Comparison of ENCODE assay signal across 18 cellular contexts in the genomic region with DNA sequence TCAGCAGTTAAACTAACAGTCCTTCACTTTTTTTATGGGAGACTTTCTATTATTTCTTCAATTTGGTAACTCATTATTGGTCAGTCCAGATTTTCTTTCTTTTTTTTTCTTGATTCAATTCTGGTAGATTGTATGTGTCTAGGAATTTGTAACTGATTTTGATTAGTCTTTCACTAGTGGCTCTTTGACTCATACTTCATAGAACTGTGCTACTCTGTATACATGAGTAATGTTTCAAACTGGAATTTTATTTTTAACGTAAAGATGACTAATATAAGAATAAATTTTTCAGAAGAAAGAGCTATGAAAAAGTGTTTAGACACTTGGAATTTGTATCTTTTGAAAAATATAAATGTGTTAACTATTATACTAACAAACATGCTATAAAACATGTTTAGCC.
"Had no signal": no experiment of that assay in that cellular context is flagged by ENCODE, and none has a peak within 500 bp of the region (broad histone marks: within the 10 kb centered on the region; RNA-seq: fewer than 3 reads in every experiment).

No MANE protein-coding gene starts in this region.

- ATAC-seq: effector memory CD8-positive, alpha-beta T cell; gastrocnemius medialis; heart right ventricle; left cardiac atrium; left lung; left ventricle myocardium superior; lower lobe of right lung; mucosa of descending colon had no signal

- H3K9me3 ChIP-seq: gastrocnemius medialis had no signal

- H3K4me1 ChIP-seq: esophagus muscularis mucosa, gastrocnemius medialis, heart right ventricle, left lung, lower lobe of right lung had no signal

- H3K27ac ChIP-seq: coronary artery, esophagus muscularis mucosa, gastrocnemius medialis, heart right ventricle, left lung, lower lobe of right lung had no signal

- H3K4me3 ChIP-seq: coronary artery, esophagus muscularis mucosa, gastrocnemius medialis, heart right ventricle, left lung, lower lobe of right lung, mucosa of descending colon had no signal

- H3K36me3 ChIP-seq: esophagus muscularis mucosa, gastrocnemius medialis, heart right ventricle, left lung, lower lobe of right lung had no signal

- H3K27me3 ChIP-seq: esophagus muscularis mucosa, gastrocnemius medialis, heart right ventricle, left lung had no signal

- DNase-seq: effector CD8-positive, alpha-beta T cell; effector memory CD8-positive, alpha-beta T cell; endodermal cell; foreskin melanocyte; gastrocnemius medialis; glutamatergic neuron; head of caudate nucleus; heart right ventricle; hippocampal formation; left cardiac atrium; left lung; left ventricle myocardium superior; lower lobe of right lung; mesenchymal stem cell; mucosa of descending colon; naive B cell had no signal
